Comparison of ENCODE assay signal across 10 cellular contexts in genomic region chr9:136662656-136663310, GRCh38. TPM values are rescaled to one million over a fixed set of nuclear protein-coding genes. Genes with fewer than 3 reads are reported as not detected.
DNase-seq lines count a peak whose midpoint lies in the region; ATAC-seq, FAIRE-seq and TF ChIP-seq lines count a peak whose summit lies in the region.
"Had no signal": no experiment of that assay in that cellular context is flagged by ENCODE, and none has a peak within 500 bp of the region (broad histone marks: within the 10 kb centered on the region; RNA-seq: fewer than 3 reads in every experiment).

TSS of gene EGFL7 (plus strand) at chr9:136662916. CDS start at chr9:136668283, 5,367 bp downstream.

- H3K36me3 Mint-ChIP-seq in astrocyte (ENCODE audit: low read depth, unreplicated experiment) = no peaks in the 10 kb centered on the region
- H3K36me3 Mint-ChIP-seq in CD4-positive, alpha-beta T cell (ENCODE audit: low read depth) = no peaks in the 10 kb centered on the region

- H3K79me2 ChIP-seq in astrocyte (ENCODE audit: insufficient read depth, low read length) = no peaks in the 10 kb centered on the region

- H3K27me3 ChIP-seq in BLaER1 treated with 17β-estradiol and CSF1 and Interleukin-3, amounts not matched to agents 10 nM and 100 nM = peaks cover 33 to 94% (median 67%) of the 10 kb centered on the region in 11 experiments; a peak in 20 of 22 replicates
- no peaks in the 10 kb centered on the region for H3K27me3 ChIP-seq in astrocyte (ENCODE audit: insufficient read depth, low read length)
- H3K27me3 ChIP-seq in right cardiac atrium (ENCODE audit: control insufficient read depth, insufficient read depth) = no peaks in the 10 kb centered on the region
- peaks cover 77% of the 10 kb centered on the region for H3K27me3 ChIP-seq in CD4-positive, alpha-beta T cell (ENCODE audit: control insufficient read depth, insufficient read depth, low read length)

- H3K4me3 Mint-ChIP-seq in astrocyte (ENCODE audit: unreplicated experiment) = no peak within 1 kb of the TSS
- H3K4me3 Mint-ChIP-seq in CD4-positive, alpha-beta T cell = no peak within 1 kb of the TSS

- H4K20me1 ChIP-seq in BLaER1 treated with 17β-estradiol and CSF1 and Interleukin-3, amounts not matched to agents 10 nM and 100 nM = peaks cover 0 to 53% (median 14%) of the 10 kb centered on the region in 11 experiments; a peak in 17 of 22 replicates
- H4K20me1 ChIP-seq in astrocyte (ENCODE audit: insufficient read depth, low read length) = no peaks in the 10 kb centered on the region

- H3K4me1 Mint-ChIP-seq in astrocyte (ENCODE audit: low read depth, unreplicated experiment) = no peaks in the 10 kb centered on the region
- H3K4me1 Mint-ChIP-seq in CD4-positive, alpha-beta T cell (ENCODE audit: low read depth) = peaks cover 4% of the 10 kb centered on the region

- DNase-seq in astrocyte (ENCODE audit: low read depth) = no peak
- peak; percentile 88 to 91 (median 90) for DNase-seq in right cardiac atrium
- DNase-seq in pulmonary artery endothelial cell (ENCODE audit: low read depth, low spot score) = peak; percentile 81
- no peak for DNase-seq in NCI-H748 (lab: John Stamatoyannopoulos, UW; ENCODE audit: unreplicated experiment)
- DNase-seq in CD4-positive, alpha-beta T cell = no peak
- no peak for DNase-seq in central memory CD4-positive, alpha-beta T cell
- DNase-seq: NCI-H2081 treated with DMSO at 0.1 percent for 48 hours had no signal

- H3K4me1 ChIP-seq in BLaER1 treated with 17β-estradiol and CSF1 and Interleukin-3, amounts not matched to agents 10 nM and 100 nM = peaks cover 39 to 95% (median 93%) of the 10 kb centered on the region in 10 experiments
- H3K4me1 ChIP-seq in astrocyte (ENCODE audit: insufficient read depth, low read length) (peaks cover 4% of the 10 kb centered on the region), right cardiac atrium (ENCODE audit: control insufficient read depth, insufficient read depth, low read length) (no peaks in the 10 kb centered on the region)

- CTCF ChIA-PET in CD4-positive, alpha-beta T cell (lab: Charles Lee) = no interaction called here

- no peaks in the 10 kb centered on the region for H3K9me3 Mint-ChIP-seq in astrocyte (ENCODE audit: unreplicated experiment)
- no peaks in the 10 kb centered on the region for H3K9me3 Mint-ChIP-seq in CD4-positive, alpha-beta T cell

- H3K4me2 ChIP-seq in BLaER1 treated with 17β-estradiol and CSF1 and Interleukin-3, amounts not matched to agents 10 nM and 100 nM = peak within 1 kb of the TSS; percentile 5 to 100 (median 98); a peak in 20 of 22 replicates
- no peak within 1 kb of the TSS for H3K4me2 ChIP-seq in astrocyte (ENCODE audit: low read length)

- H3K27ac ChIP-seq in BLaER1 treated with 17β-estradiol and CSF1 and Interleukin-3, amounts not matched to agents 10 nM and 100 nM = no peak within 1 kb of the TSS
- H3K27ac ChIP-seq in astrocyte (ENCODE audit: low read depth, low read length) (no peak within 1 kb of the TSS), right cardiac atrium (ENCODE audit: low read length) (peak within 1 kb of the TSS; percentile 76)
- H3K27ac ChIP-seq in CD4-positive, alpha-beta T cell (ENCODE audit: low read depth, low read length) = no peak within 1 kb of the TSS
- H3K27ac ChIP-seq: epithelial cell of prostate had no signal

- TF ChIP-seq CTCF in astrocyte (IDR thresholded peaks at IDR 0.05; ENCODE audit: insufficient read depth, low read depth, low read length) = no peak
- TF ChIP-seq CTCF in CD4-positive, alpha-beta T cell (IDR thresholded peaks at IDR 0.05) = no peak

- H3K4me3 ChIP-seq in BLaER1 treated with 17β-estradiol and CSF1 and Interleukin-3, amounts not matched to agents 10 nM and 100 nM = no peak within 1 kb of the TSS; a peak in 1 of 20 replicates
- H3K4me3 ChIP-seq in astrocyte (ENCODE audit: insufficient read depth, low read depth, low read length) = no peak within 1 kb of the TSS
- H3K4me3 ChIP-seq in right cardiac atrium (ENCODE audit: low read length) = peak within 1 kb of the TSS; percentile 64

- POLR2A ChIA-PET in CD4-positive, alpha-beta T cell (lab: Charles Lee) = no interaction called here

- intact Hi-C loops in right cardiac atrium (cut with DNase I) = no loop called here
- intact Hi-C loops in CD4-positive, alpha-beta T cell (cut with DNase I, micrococcal nuclease) = no loop called here

- no peaks in the 10 kb centered on the region for H3K9me3 ChIP-seq in BLaER1 treated with 17β-estradiol and CSF1 and Interleukin-3, amounts not matched to agents 10 nM and 100 nM (replicated peaks in 1 of 11)
- H3K9me3 ChIP-seq in astrocyte (ENCODE audit: insufficient read depth, low read depth, low read length) = no peaks in the 10 kb centered on the region
- H3K9me3 ChIP-seq in right cardiac atrium (ENCODE audit: control insufficient read depth, low read length) = no peaks in the 10 kb centered on the region
- H3K9me3 ChIP-seq in CD4-positive, alpha-beta T cell (ENCODE audit: control insufficient read depth, low read length) = no peaks in the 10 kb centered on the region

- no peak for FAIRE-seq in astrocyte (lab: Jason Lieb, UNC)

- H3K27ac Mint-ChIP-seq in astrocyte (ENCODE audit: unreplicated experiment) = no peak within 1 kb of the TSS
- H3K27ac Mint-ChIP-seq in CD4-positive, alpha-beta T cell = no peak within 1 kb of the TSS

- no peak within 1 kb of the TSS for H2AFZ ChIP-seq in astrocyte (ENCODE audit: low read depth, low read length)

- ATAC-seq in right cardiac atrium (peak; percentile 56 to 74), GM21528 (IDR thresholded peaks at IDR 0.05; ENCODE audit: low FRiP score, unreplicated experiment) (no peak)
- ATAC-seq in CD4-positive, alpha-beta T cell (ENCODE audit: poor library complexity) = no peak

- 52% methylated on average over 26 of the region's 26 CpGs for WGBS in right cardiac atrium

- no peaks in the 10 kb centered on the region for H3K36me3 ChIP-seq in BLaER1 treated with 17β-estradiol and CSF1 and Interleukin-3, amounts not matched to agents 10 nM and 100 nM
- no peaks in the 10 kb centered on the region for H3K36me3 ChIP-seq in astrocyte (ENCODE audit: insufficient read depth, low read length)

- peaks cover 10% of the 10 kb centered on the region for H3K27me3 Mint-ChIP-seq in astrocyte (ENCODE audit: low read depth, unreplicated experiment)
- peaks cover 32% of the 10 kb centered on the region for H3K27me3 Mint-ChIP-seq in CD4-positive, alpha-beta T cell

- peak within 1 kb of the TSS in 6 of 11 experiments; percentile 5 to 75 (median 56); a peak in 6 of 22 replicates for H3K9ac ChIP-seq in BLaER1 treated with 17β-estradiol and CSF1 and Interleukin-3, amounts not matched to agents 10 nM and 100 nM
- no peak within 1 kb of the TSS for H3K9ac ChIP-seq in astrocyte (ENCODE audit: low read length)

RNA-seq across cellular contexts. Expression of gene EGFL7, which starts in this region (rescaled TPM):
- total RNA-seq in astrocyte (12.3 and 15.5 TPM in 2 replicates), right cardiac atrium (100 to 1,000 TPM in 1 of 4 donors, 10 to 100 TPM in 3; 73.3 to 148 (median 83.0) TPM), pulmonary artery endothelial cell (450 and 500 TPM in 2 replicates)
- polyA plus RNA-seq in right cardiac atrium = 113 TPM
- not detected for total RNA-seq in CD4-positive, alpha-beta T cell

Comparison
In these comparisons a context has a peak if more than half of its experiments do, and no peak if none do; other contexts are left out.
1. RNA of gene EGFL7 (total RNA-seq): 450 to 500 TPM in pulmonary artery endothelial cell, 73.3 to 148 TPM in right cardiac atrium and 12.3 to 15.5 TPM in astrocyte; not detected in CD4-positive, alpha-beta T cell; every median in the first group is over 10 times any median in the second.
2. DNase-seq: peak in right cardiac atrium (3 of 3) and pulmonary artery endothelial cell (single experiment); none in astrocyte (single experiment), NCI-H748 (single experiment), CD4-positive, alpha-beta T cell (0 of 10) and central memory CD4-positive, alpha-beta T cell (single experiment).
3. ATAC-seq: peak in right cardiac atrium (2 of 2); none in CD4-positive, alpha-beta T cell (single experiment) and GM21528 (single experiment).